ENCODE assay signal across 8 cellular contexts in genomic region chr15:84980196-84981053, GRCh38. TPM values are rescaled to one million over a fixed set of nuclear protein-coding genes. Genes with fewer than 3 reads are reported as not detected.
A peak's percentile ranks its signal among the peaks of the same experiment; 100 is the strongest.
DNase-seq lines count a peak whose midpoint lies in the region; ATAC-seq lines count a peak whose summit lies in the region.

No MANE protein-coding gene starts in this region.

- no peaks in the 10 kb centered on the region for H3K27me3 Mint-ChIP-seq in activated CD4-positive, alpha-beta T cell treated with anti-CD3 and anti-CD28 coated beads for 36 hours

- H3K4me1 Mint-ChIP-seq in activated CD4-positive, alpha-beta T cell treated with anti-CD3 and anti-CD28 coated beads for 36 hours: peaks cover 37% of the 10 kb centered on the region

- DNase-seq in AML-193 (lab: John Stamatoyannopoulos, UW) (peak; percentile 70 to 78), NCI-H345 treated with DMSO at 0.1 percent for 48 hours (lab: John Stamatoyannopoulos, UW; ENCODE audit: unreplicated experiment) (peak; percentile 56), left colon (peak; percentile 85 to 90)
- peak; percentile 91 for DNase-seq in activated CD4-positive, alpha-beta T cell treated with anti-CD3 and anti-CD28 coated beads for 36 hours
- peak; percentile 76 to 78 for DNase-seq in stimulated activated CD4-positive, alpha-beta T cell treated with anti-CD3 and anti-CD28 coated beads, Interleukin-1b, Interleukin-23, amount 100 ng/mL, for 4 hours (ENCODE audit: low read depth in 2 of 2)

- H3K27ac ChIP-seq in cingulate gyrus (ENCODE audit: low read depth, low read length): peak overlapping the region; percentile 88

- H3K9me3 Mint-ChIP-seq in activated CD4-positive, alpha-beta T cell treated with anti-CD3 and anti-CD28 coated beads for 36 hours (ENCODE audit: low read depth): no peaks in the 10 kb centered on the region

- ATAC-seq in GM19035 (IDR thresholded peaks at IDR 0.05; ENCODE audit: unreplicated experiment) (peak; percentile 58), HG03280 (IDR thresholded peaks at IDR 0.05; ENCODE audit: unreplicated experiment) (peak; percentile 52), left colon (peak; percentile 66)
- peak; percentile 73 for ATAC-seq in activated CD4-positive, alpha-beta T cell treated with anti-CD3 and anti-CD28 coated beads for 36 hours

- CTCF ChIA-PET in activated CD4-positive, alpha-beta T cell treated with anti-CD3 and anti-CD28 coated beads for 36 hours (lab: Charles Lee): interaction anchor here (0.6 to 1.8 kb wide), 15 partner anchors 8 to 393 kb away, joined by 3 to 5 read pairs (median 3); partner anchors contain the start of gene WDR73

- POLR2A ChIA-PET in activated CD4-positive, alpha-beta T cell treated with anti-CD3 and anti-CD28 coated beads for 36 hours (lab: Charles Lee): interaction anchor here (0.5 to 1.4 kb wide), 6 partner anchors 12 to 349 kb away, joined by 4 to 6 read pairs (median 4); partner anchors contain the start of gene WDR73

- peak overlapping the region; percentile 84 for H3K4me3 Mint-ChIP-seq in activated CD4-positive, alpha-beta T cell treated with anti-CD3 and anti-CD28 coated beads for 36 hours

- intact Hi-C loops in activated CD4-positive, alpha-beta T cell treated with anti-CD3 and anti-CD28 coated beads for 36 hours (cut with DNase I, micrococcal nuclease): loop anchor here (1.0 to 10.0 kb wide), 12 partner anchors 12 to 814 kb away; partner anchors contain the start of genes AKAP13 (in 1 of the 2), KLHL25 (in 1 of the 2), SEC11A (in 1 of the 2) and WDR73 (in 1 of the 2)
- intact Hi-C loops in left colon (cut with DNase I, micrococcal nuclease): no loop called here

- H3K36me3 Mint-ChIP-seq in activated CD4-positive, alpha-beta T cell treated with anti-CD3 and anti-CD28 coated beads for 36 hours (ENCODE audit: low read depth): peaks cover 5% of the 10 kb centered on the region

- peak overlapping the region; percentile 90 for H3K27ac Mint-ChIP-seq in activated CD4-positive, alpha-beta T cell treated with anti-CD3 and anti-CD28 coated beads for 36 hours

RNA-seq across cellular contexts. Expression of gene PDE8A, which starts 1.2 kb away (rescaled TPM):
- 10 to 100 TPM; 21.3 to 28.7 TPM for total RNA-seq in activated CD4-positive, alpha-beta T cell treated with anti-CD3 and anti-CD28 coated beads for 36 hours
- total RNA-seq in left colon: 10 to 100 TPM; 93.7 to 99.8 TPM

Comparison
In these comparisons a context has a peak if more than half of its experiments do, and no peak if none do; other contexts are left out.
1. Peak in every context shown above with its lines: DNase-seq, ATAC-seq and H3K27ac ChIP-seq.
2. intact Hi-C loops: an anchor here in activated CD4-positive, alpha-beta T cell treated with anti-CD3 and anti-CD28 coated beads for 36 hours (1.0 to 10.0 kb wide); none called in left colon.